8 cellular contexts compared by ENCODE assay signal in genomic region chr21:42923553-42924432, GRCh38. TPM values are rescaled to one million over a fixed set of nuclear protein-coding genes. Genes with fewer than 3 reads are reported as not detected.
DNase-seq lines count a peak whose midpoint lies in the region; ATAC-seq and TF ChIP-seq lines count a peak whose summit lies in the region.

No MANE protein-coding gene starts in this region.

- intact Hi-C loops in activated CD4-positive, alpha-beta T cell treated with anti-CD3 and anti-CD28 coated beads for 36 hours (cut with DNase I, micrococcal nuclease), result loop anchor here (1.0 to 5.0 kb wide), 5 partner anchors 30 to 724 kb away; partner anchors contain the start of genes PKNOX1 (in 2 of the 2) and NDUFV3 (in 1 of the 2)

- peak overlapping the region; percentile 52 for H3K4me3 ChIP-seq in coronary artery

- POLR2A ChIA-PET in activated CD4-positive, alpha-beta T cell treated with anti-CD3 and anti-CD28 coated beads for 36 hours (lab: Charles Lee), result no interaction called here

- H3K27ac ChIP-seq in coronary artery, result no peak overlapping the region

- H3K27me3 Mint-ChIP-seq in activated CD4-positive, alpha-beta T cell treated with anti-CD3 and anti-CD28 coated beads for 36 hours, result no peaks in the 10 kb centered on the region

- peaks cover 24% of the 10 kb centered on the region for H3K4me1 Mint-ChIP-seq in activated CD4-positive, alpha-beta T cell treated with anti-CD3 and anti-CD28 coated beads for 36 hours

- H3K4me3 Mint-ChIP-seq in activated CD4-positive, alpha-beta T cell treated with anti-CD3 and anti-CD28 coated beads for 36 hours, result peak overlapping the region; percentile 52

- H3K9me3 Mint-ChIP-seq in activated CD4-positive, alpha-beta T cell treated with anti-CD3 and anti-CD28 coated beads for 36 hours (ENCODE audit: low read depth), result no peaks in the 10 kb centered on the region

- DNase-seq in ELF-1 (ENCODE audit: low read depth, low spot score) (peak; percentile 98), NCI-H510A treated with DMSO at 0.1 percent for 48 hours (lab: John Stamatoyannopoulos, UW) (peak; percentile 97), coronary artery (ENCODE audit: low spot score) (peak; percentile 83), left lobe of liver (ENCODE audit: low spot score) (peak; percentile 71)
- peak; percentile 87 for DNase-seq in activated CD4-positive, alpha-beta T cell treated with anti-CD3 and anti-CD28 coated beads for 36 hours
- DNase-seq in stimulated activated CD4-positive, alpha-beta T cell treated with anti-CD3 and anti-CD28 coated beads, Interleukin-2, amount 100 ng/mL, for 4 hours (ENCODE audit: low read depth), result peak; percentile 54

- CTCF ChIA-PET in activated CD4-positive, alpha-beta T cell treated with anti-CD3 and anti-CD28 coated beads for 36 hours (lab: Charles Lee), result interaction anchor here (0.6 to 0.7 kb wide), 5 partner anchors 17 to 775 kb away, joined by 3 read pairs; no protein-coding TSS in a partner anchor

- peak; percentile 57 for TF ChIP-seq CTCF in coronary artery (IDR thresholded peaks at IDR 0.05)

- H3K27ac Mint-ChIP-seq in activated CD4-positive, alpha-beta T cell treated with anti-CD3 and anti-CD28 coated beads for 36 hours, result peak overlapping the region; percentile 79

- peak; percentile 81 for ATAC-seq in HG03354 (IDR thresholded peaks at IDR 0.05; ENCODE audit: poor library complexity, severe bottlenecking, unreplicated experiment)
- ATAC-seq in activated CD4-positive, alpha-beta T cell treated with anti-CD3 and anti-CD28 coated beads for 36 hours, result peak; percentile 99
- peak; percentile 94 for ATAC-seq in left lobe of liver
- ATAC-seq in GM21367 (IDR thresholded peaks at IDR 0.05; ENCODE audit: unreplicated experiment), result no peak

- no peaks in the 10 kb centered on the region for H3K36me3 Mint-ChIP-seq in activated CD4-positive, alpha-beta T cell treated with anti-CD3 and anti-CD28 coated beads for 36 hours (ENCODE audit: low read depth)

RNA-seq across cellular contexts. Expression of gene ERVH48-1, which starts 1.6 kb away (rescaled TPM):
- 1 to 10 TPM in 1 of 2 experiments, under 1 TPM in 1; 0.91 to 1.4 TPM for total RNA-seq in activated CD4-positive, alpha-beta T cell treated with anti-CD3 and anti-CD28 coated beads for 36 hours
- total RNA-seq in left lobe of liver, result not detected

RNA-seq across cellular contexts. Expression of gene NDUFV3, which starts 30.7 kb away (rescaled TPM):
- total RNA-seq in activated CD4-positive, alpha-beta T cell treated with anti-CD3 and anti-CD28 coated beads for 36 hours, result 10 to 100 TPM; 24.6 to 31.8 TPM
- 22.8 TPM for total RNA-seq in left lobe of liver

RNA-seq across cellular contexts. Expression of gene WDR4, which starts 44.5 kb away (rescaled TPM):
- total RNA-seq in activated CD4-positive, alpha-beta T cell treated with anti-CD3 and anti-CD28 coated beads for 36 hours, result 10 to 100 TPM; 34.0 to 46.5 TPM
- 8.2 TPM for total RNA-seq in left lobe of liver

RNA-seq across cellular contexts. Expression of gene PKNOX1, which starts 50.6 kb away (rescaled TPM):
- 10 to 100 TPM; 13.4 to 14.8 TPM for total RNA-seq in activated CD4-positive, alpha-beta T cell treated with anti-CD3 and anti-CD28 coated beads for 36 hours
- 6.0 TPM for total RNA-seq in left lobe of liver
